ENCODE assay signal across 19 cellular contexts in genomic region chr4:61427099-61427817, GRCh38.
DNase-seq lines count a peak whose midpoint lies in the region; FAIRE-seq and TF ChIP-seq lines count a peak whose summit lies in the region.
"Had no signal": no experiment of that assay in that cellular context is flagged by ENCODE, and none has a peak within 500 bp of the region (broad histone marks: within the 10 kb centered on the region; RNA-seq: fewer than 3 reads in every experiment).

No MANE protein-coding gene starts in this region.

- H3K27me3 ChIP-seq in PC-9 (ENCODE audit: insufficient read depth, low read depth) (no peaks in the 10 kb centered on the region), bronchial epithelial cell (ENCODE audit: control insufficient read depth, insufficient read depth, low read length) (no peaks in the 10 kb centered on the region), keratinocyte (ENCODE audit: control insufficient read depth, extremely low read depth, insufficient read depth, low read length) (no peaks in the 10 kb centered on the region), right atrium auricular region (no peaks in the 10 kb centered on the region)
- H3K27me3 ChIP-seq: Peyer's patch had no signal

- H3F3A ChIP-seq in PC-9 (ENCODE audit: insufficient read depth, low read depth): no peaks in the 10 kb centered on the region

- CTCF ChIA-PET in Calu3 (lab: Charles Lee): interaction anchor here (0.7 kb wide), 1 partner anchor 17 kb away, joined by 3 read pairs; no protein-coding TSS in a partner anchor
- CTCF ChIA-PET in PC-9 (lab: Charles Lee): no interaction called here

- no peak overlapping the region for H3K4me3 Mint-ChIP-seq in Calu3 (ENCODE audit: low read depth, unreplicated experiment)

- H3K27ac Mint-ChIP-seq in Calu3 (ENCODE audit: unreplicated experiment): no peak overlapping the region

- no peak overlapping the region for H3K9ac ChIP-seq in keratinocyte (ENCODE audit: control insufficient read depth, extremely low read depth, insufficient read depth, low read length)
- H3K9ac ChIP-seq: KMS-11 had no signal

- H3K9me2 ChIP-seq in PC-9 (ENCODE audit: insufficient read depth): no peaks in the 10 kb centered on the region

- H3K9me1 ChIP-seq in keratinocyte (ENCODE audit: control insufficient read depth, extremely low read depth, insufficient read depth, low read length): no peaks in the 10 kb centered on the region

- H3K9me3 Mint-ChIP-seq in Calu3 (ENCODE audit: low read depth, unreplicated experiment): peaks cover 5% of the 10 kb centered on the region

- H3K4me1 ChIP-seq in PC-9 (replicated peaks; ENCODE audit: insufficient read depth): no peaks in the 10 kb centered on the region
- H3K4me1 ChIP-seq in keratinocyte (ENCODE audit: control insufficient read depth, extremely low read depth, insufficient read depth, low read length): peaks cover 30% of the 10 kb centered on the region
- no peaks in the 10 kb centered on the region for H3K4me1 ChIP-seq in right atrium auricular region
- H3K4me1 ChIP-seq: Peyer's patch had no signal

- H3K79me2 ChIP-seq in PC-9 (ENCODE audit: low read depth): no peaks in the 10 kb centered on the region
- H3K79me2 ChIP-seq in keratinocyte (ENCODE audit: control insufficient read depth, insufficient read depth, low read length): no peaks in the 10 kb centered on the region

- TF ChIP-seq CTCF in Calu3 (IDR thresholded peaks at IDR 0.05; ENCODE audit: unreplicated experiment): no peak
- no peak for TF ChIP-seq CTCF in PC-9 (conservative IDR thresholded peaks at IDR 0.05)
- TF ChIP-seq CTCF in bronchial epithelial cell (IDR thresholded peaks at IDR 0.05; ENCODE audit: insufficient read depth, low read length, severe bottlenecking): no peak
- no peak for TF ChIP-seq CTCF in keratinocyte (optimal IDR thresholded peaks at IDR 0.05 in 1 of 3, IDR thresholded peaks at IDR 0.05 in 1 of 3, conservative IDR thresholded peaks at IDR 0.05 in 1 of 3; ENCODE audit: extremely low read depth in 1 of 3, insufficient read depth in 2 of 3, low read length in 3 of 3)
- no peak for TF ChIP-seq CTCF in right atrium auricular region (IDR thresholded peaks at IDR 0.05)

- no peaks in the 10 kb centered on the region for H3K4me1 Mint-ChIP-seq in Calu3 (ENCODE audit: low read depth, unreplicated experiment)

- no peak overlapping the region for H2AFZ ChIP-seq in PC-9
- H2AFZ ChIP-seq in keratinocyte (ENCODE audit: control insufficient read depth, low read length): no peak overlapping the region

- peak; percentile 83 for FAIRE-seq in bronchial epithelial cell (lab: Jason Lieb, UNC)
- FAIRE-seq in keratinocyte (lab: Jason Lieb, UNC): peak; percentile 96

- H3K36me3 Mint-ChIP-seq in Calu3 (ENCODE audit: insufficient read depth, unreplicated experiment): peaks cover 6% of the 10 kb centered on the region

- peak; percentile 18 for DNase-seq in Calu3
- peak; percentile 25 to 44 for DNase-seq in PC-9
- peak; percentile 95 for DNase-seq in bronchial epithelial cell (ENCODE audit: low read depth)
- DNase-seq in keratinocyte (ENCODE audit: low read depth, low spot score): peak; percentile 54
- DNase-seq in OCI-M1 (lab: John Stamatoyannopoulos, UW): no peak
- no peak for DNase-seq in NCI-H1694 (lab: John Stamatoyannopoulos, UW)
- no peak for DNase-seq in NCI-H2081 (lab: John Stamatoyannopoulos, UW)
- no peak for DNase-seq in right atrium auricular region (ENCODE audit: low spot score)
- DNase-seq: AML-193, DMS 273 treated with DMSO at 0.1 percent for 48 hours, DMS79 treated with DMSO at 0.1 percent for 48 hours, IMR-90, MV-4-11, NCI-H1105 treated with DMSO at 0.1 percent for 48 hours, NCI-H2081 treated with DMSO at 0.1 percent for 48 hours, NCI-H524 treated with DMSO at 0.1 percent for 48 hours, Peyer's patch had no signal

- H3K4me2 ChIP-seq in PC-9 (no peak overlapping the region), keratinocyte (ENCODE audit: control insufficient read depth, extremely low read depth, insufficient read depth, low read depth, low read length) (peak overlapping the region; percentile 19)
- H3K4me2 ChIP-seq: KMS-11 had no signal

- intact Hi-C loops in Calu3 (cut with micrococcal nuclease; ENCODE audit: unreplicated experiment) (no loop called here), PC-9 (cut with micrococcal nuclease; ENCODE audit: unreplicated experiment) (no loop called here)

- dilution Hi-C loops in keratinocyte (cut with MboI; ENCODE audit: extremely low pct_ligation_motif_present, low sequenced_read_pairs): no loop called here

- H3K4me3 ChIP-seq in PC-9 (no peak overlapping the region), bronchial epithelial cell (ENCODE audit: low read depth, low read length) (no peak overlapping the region), keratinocyte (ENCODE audit: control insufficient read depth in 2 of 3, extremely low read depth in 1 of 3, insufficient read depth in 2 of 3, low read depth in 1 of 3, low read length in 3 of 3) (no peak overlapping the region), right atrium auricular region (no peak overlapping the region)
- H3K4me3 ChIP-seq: Peyer's patch had no signal

- H3K27me3 Mint-ChIP-seq in Calu3 (ENCODE audit: unreplicated experiment): no peaks in the 10 kb centered on the region

- BruUV-seq in Calu3 (replicated peaks; lab: Mats Ljungman, UMichigan) (no TSS peak), PC-9 (replicated peaks; lab: Mats Ljungman, UMichigan) (no TSS peak)

- POLR2A ChIA-PET in PC-9 (lab: Charles Lee; ENCODE audit: unreplicated experiment): no interaction called here

- H3K36me3 ChIP-seq in PC-9 (ENCODE audit: low read depth): no peaks in the 10 kb centered on the region
- no peaks in the 10 kb centered on the region for H3K36me3 ChIP-seq in bronchial epithelial cell (ENCODE audit: control insufficient read depth, insufficient read depth, low read length)
- no peaks in the 10 kb centered on the region for H3K36me3 ChIP-seq in keratinocyte (ENCODE audit: control insufficient read depth in 2 of 2, extremely low read depth in 1 of 2, insufficient read depth in 2 of 2, low read length in 2 of 2)
- no peaks in the 10 kb centered on the region for H3K36me3 ChIP-seq in right atrium auricular region
- H3K36me3 ChIP-seq: Peyer's patch had no signal

- no peaks in the 10 kb centered on the region for H3K9me3 ChIP-seq in PC-9 (ENCODE audit: insufficient read depth, low read depth)
- no peaks in the 10 kb centered on the region for H3K9me3 ChIP-seq in keratinocyte (ENCODE audit: control insufficient read depth, low read depth, low read length)
- no peaks in the 10 kb centered on the region for H3K9me3 ChIP-seq in right atrium auricular region
- H3K9me3 ChIP-seq: Peyer's patch had no signal

- no peaks in the 10 kb centered on the region for H4K20me1 ChIP-seq in PC-9 (ENCODE audit: insufficient read depth)
- H4K20me1 ChIP-seq in keratinocyte (ENCODE audit: control insufficient read depth, extremely low read depth, insufficient read depth, low read length): no peaks in the 10 kb centered on the region

- H3K27ac ChIP-seq in PC-9: no peak overlapping the region
- H3K27ac ChIP-seq in keratinocyte (ENCODE audit: control insufficient read depth, insufficient read depth, low read length): peak overlapping the region; percentile 41
- no peak overlapping the region for H3K27ac ChIP-seq in right atrium auricular region
- H3K27ac ChIP-seq: C4-2B, KMS-11, Peyer's patch had no signal

Comparison
In these comparisons a context has a peak if more than half of its experiments do, and no peak if none do; other contexts are left out.
1. DNase-seq: peak in Calu3 (single experiment), PC-9 (2 of 2), bronchial epithelial cell (single experiment) and keratinocyte (single experiment); none in OCI-M1 (single experiment), NCI-H1694 (single experiment), NCI-H2081 (0 of 2) and right atrium auricular region (single experiment).